In the genomic region with DNA sequence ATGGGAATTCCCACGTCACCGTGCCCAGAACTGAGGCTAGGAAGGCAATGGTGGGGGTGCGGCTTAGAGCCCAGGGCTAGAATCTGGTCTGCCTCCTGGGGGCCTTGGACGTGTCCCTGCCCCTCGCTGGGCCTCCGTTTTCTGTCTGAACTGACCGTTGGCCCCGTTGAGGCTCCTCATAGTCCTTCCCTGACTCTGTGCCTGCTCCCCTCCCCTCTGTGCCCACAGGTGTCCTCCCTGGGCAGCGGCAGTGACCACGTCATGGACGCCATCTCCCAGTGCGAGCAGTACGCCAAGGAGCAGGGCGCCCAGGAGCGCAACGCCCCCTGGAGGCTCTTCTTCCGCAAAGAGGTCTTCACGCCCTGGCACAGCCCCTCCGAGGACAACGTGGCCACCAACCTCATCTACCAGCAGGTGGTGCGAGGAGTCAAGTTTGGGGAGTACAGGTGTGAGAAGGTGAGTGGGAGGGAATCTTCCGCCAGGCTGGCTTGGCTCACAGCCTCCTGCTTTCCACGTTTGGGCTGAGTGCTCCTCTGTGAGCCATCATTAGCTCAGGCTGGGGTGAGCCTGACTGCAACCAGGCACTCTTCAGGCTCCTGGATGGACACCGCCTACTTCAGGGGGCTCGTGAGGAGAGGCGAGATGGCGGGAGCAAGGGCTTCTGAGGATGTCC, we compare ENCODE assay signal across 8 cellular contexts.
DNase-seq lines count a peak whose midpoint lies in the region; ATAC-seq and TF ChIP-seq lines count a peak whose summit lies in the region.

No MANE protein-coding gene starts in this region.

- peak overlapping the region; percentile 29 for H3K4me3 Mint-ChIP-seq in activated naive CD8-positive, alpha-beta T cell treated with anti-CD3 and anti-CD28 coated beads, Interleukin-2, amount 10 ng/mL, durations not matched to agents 7 days and 5 days

- H3K9ac ChIP-seq in iPS-20b (ENCODE audit: low read depth, low read length), result no peak overlapping the region

- peak; percentile 24 for DNase-seq in CD1c-positive myeloid dendritic cell (ENCODE audit: extremely low spot score)
- DNase-seq in RKO (ENCODE audit: low spot score), result peak; percentile 61
- DNase-seq in activated naive CD8-positive, alpha-beta T cell treated with anti-CD3 and anti-CD28 coated beads, Interleukin-2, amount 10 ng/mL, durations not matched to agents 7 days and 5 days, result peak; percentile 66
- DNase-seq in stimulated activated CD4-positive, alpha-beta T cell treated with anti-CD3 and anti-CD28 coated beads, TNF-alpha, amount 100 ng/mL, for 48 hours (ENCODE audit: low read depth in 3 of 3), result peak; percentile 10 to 59 (median 42)
- DNase-seq in A172 (ENCODE audit: low spot score), result no peak

- POLR2A ChIA-PET in HEK293 (lab: Yijun Ruan, JAX), result no interaction called here
- POLR2A ChIA-PET in activated naive CD8-positive, alpha-beta T cell treated with anti-CD3 and anti-CD28 coated beads, Interleukin-2, amount 10 ng/mL, durations not matched to agents 7 days and 5 days (lab: Charles Lee), result no interaction called here

- peak; percentile 99 for TF ChIP-seq CTCF in HEK293 (tag by site-specific recombination; IDR thresholded peaks at IDR 0.05)

- H3K4me1 Mint-ChIP-seq in activated naive CD8-positive, alpha-beta T cell treated with anti-CD3 and anti-CD28 coated beads, Interleukin-2, amount 10 ng/mL, durations not matched to agents 7 days and 5 days, result no peaks in the 10 kb centered on the region

- H3K27ac ChIP-seq in HEK293 (ENCODE audit: extremely low read depth, low read depth, low read length) (no peak overlapping the region), iPS-20b (ENCODE audit: low read length) (no peak overlapping the region)

- CTCF ChIA-PET in HEK293 (lab: Yijun Ruan, JAX), result interaction anchor here (0.6 to 2.1 kb wide), 21 partner anchors 9 to 1207 kb away, joined by 3 to 11 read pairs (median 4); partner anchors contain the start of gene MYO7A

- H3K9me3 Mint-ChIP-seq in activated naive CD8-positive, alpha-beta T cell treated with anti-CD3 and anti-CD28 coated beads, Interleukin-2, amount 10 ng/mL, durations not matched to agents 7 days and 5 days, result no peaks in the 10 kb centered on the region

- H3K27me3 Mint-ChIP-seq in activated naive CD8-positive, alpha-beta T cell treated with anti-CD3 and anti-CD28 coated beads, Interleukin-2, amount 10 ng/mL, durations not matched to agents 7 days and 5 days, result no peaks in the 10 kb centered on the region

- H3K36me3 ChIP-seq in HEK293 (ENCODE audit: control insufficient read depth in 2 of 2, insufficient read depth in 1 of 2, low read length in 2 of 2) (no peaks in the 10 kb centered on the region), iPS-20b (ENCODE audit: insufficient read depth, low read depth, low read length) (no peaks in the 10 kb centered on the region)

- H3K4me3 ChIP-seq in HEK293 (ENCODE audit: low read depth, low read length) (peak overlapping the region; percentile 39), iPS-20b (ENCODE audit: low read length) (peak overlapping the region; percentile 25; the same call in 1 of the 2 replicates)

- no peaks in the 10 kb centered on the region for H3K27me3 ChIP-seq in iPS-20b (ENCODE audit: insufficient read depth, low read length)

- no peaks in the 10 kb centered on the region for H3K4me1 ChIP-seq in HEK293 (ENCODE audit: control insufficient read depth, insufficient read depth, low read length)
- H3K4me1 ChIP-seq in iPS-20b (ENCODE audit: insufficient read depth, low read length), result no peaks in the 10 kb centered on the region

- H3K9me3 ChIP-seq in HEK293 (ENCODE audit: control insufficient read depth, insufficient read depth, low read depth, low read length) (no peaks in the 10 kb centered on the region), iPS-20b (ENCODE audit: insufficient read depth, low read depth, low read length) (0 out of 2 replicates have a peak, but pooled peaks cover 4% of the 10 kb centered on the region)

- H3K36me3 Mint-ChIP-seq in activated naive CD8-positive, alpha-beta T cell treated with anti-CD3 and anti-CD28 coated beads, Interleukin-2, amount 10 ng/mL, durations not matched to agents 7 days and 5 days, result no peaks in the 10 kb centered on the region

- ATAC-seq in activated naive CD8-positive, alpha-beta T cell treated with anti-CD3 and anti-CD28 coated beads, Interleukin-2, amount 10 ng/mL, durations not matched to agents 7 days and 5 days (ENCODE audit: low read depth), result peak; percentile 65
- ATAC-seq in GM21360 (IDR thresholded peaks at IDR 0.05; ENCODE audit: unreplicated experiment), result no peak

- H3K27ac Mint-ChIP-seq in activated naive CD8-positive, alpha-beta T cell treated with anti-CD3 and anti-CD28 coated beads, Interleukin-2, amount 10 ng/mL, durations not matched to agents 7 days and 5 days, result no peak overlapping the region

TF ChIP-seq in HEK293, 187 proteins besides CTCF, POLR2A, EP300 and RAD21 (continues in another document):
- peak; percentile 88 for TF ChIP-seq ZNF654 (tag by site-specific recombination; IDR thresholded peaks at IDR 0.05; ENCODE audit: low read depth)
- TF ChIP-seq ZNF777 (tag by site-specific recombination; IDR thresholded peaks at IDR 0.05; ENCODE audit: borderline replicate concordance), result peak; percentile 73; the same call in 1 of the 2 replicates
- TF ChIP-seq KLF16 (tag by site-specific recombination; IDR thresholded peaks at IDR 0.05), result 0 out of 2 replicates have a peak, but pooled peaks have one; percentile 38
- peak; percentile 74; the same call in 1 of the 2 replicates for TF ChIP-seq ZNF391 (tag by site-specific recombination; IDR thresholded peaks at IDR 0.05; ENCODE audit: borderline replicate concordance, low read depth)
- peak; percentile 58 for TF ChIP-seq KLF8 (tag by site-specific recombination; IDR thresholded peaks at IDR 0.05)
- TF ChIP-seq ZSCAN30 (tag by site-specific recombination; IDR thresholded peaks at IDR 0.05), result 0 out of 2 replicates have a peak, but pooled peaks have one; percentile 55
- TF ChIP-seq GLI2 (tag by site-specific recombination; IDR thresholded peaks at IDR 0.05; ENCODE audit: borderline replicate concordance, low read depth), result no peak
- TF ChIP-seq IKZF3 (tag by site-specific recombination; IDR thresholded peaks at IDR 0.05), result no peak
- TF ChIP-seq ZBTB17 (tag by site-specific recombination; IDR thresholded peaks at IDR 0.05), result peak; percentile 71
- TF ChIP-seq, protein P1, sequence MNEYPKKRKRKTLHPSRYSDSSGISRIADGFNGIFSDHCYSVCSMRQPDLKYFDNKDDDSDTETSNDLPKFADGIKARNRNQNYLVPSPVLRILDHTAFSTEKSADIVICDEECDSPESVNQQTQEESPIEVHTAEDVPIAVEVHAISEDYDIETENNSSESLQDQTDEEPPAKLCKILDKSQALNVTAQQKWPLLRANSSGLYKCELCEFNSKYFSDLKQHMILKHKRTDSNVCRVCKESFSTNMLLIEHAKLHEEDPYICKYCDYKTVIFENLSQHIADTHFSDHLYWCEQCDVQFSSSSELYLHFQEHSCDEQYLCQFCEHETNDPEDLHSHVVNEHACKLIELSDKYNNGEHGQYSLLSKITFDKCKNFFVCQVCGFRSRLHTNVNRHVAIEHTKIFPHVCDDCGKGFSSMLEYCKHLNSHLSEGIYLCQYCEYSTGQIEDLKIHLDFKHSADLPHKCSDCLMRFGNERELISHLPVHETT (tag by site-specific recombination; IDR thresholded peaks at IDR 0.05), result peak; percentile 36; the same call in 1 of the 2 replicates
- TF ChIP-seq, protein P2, sequence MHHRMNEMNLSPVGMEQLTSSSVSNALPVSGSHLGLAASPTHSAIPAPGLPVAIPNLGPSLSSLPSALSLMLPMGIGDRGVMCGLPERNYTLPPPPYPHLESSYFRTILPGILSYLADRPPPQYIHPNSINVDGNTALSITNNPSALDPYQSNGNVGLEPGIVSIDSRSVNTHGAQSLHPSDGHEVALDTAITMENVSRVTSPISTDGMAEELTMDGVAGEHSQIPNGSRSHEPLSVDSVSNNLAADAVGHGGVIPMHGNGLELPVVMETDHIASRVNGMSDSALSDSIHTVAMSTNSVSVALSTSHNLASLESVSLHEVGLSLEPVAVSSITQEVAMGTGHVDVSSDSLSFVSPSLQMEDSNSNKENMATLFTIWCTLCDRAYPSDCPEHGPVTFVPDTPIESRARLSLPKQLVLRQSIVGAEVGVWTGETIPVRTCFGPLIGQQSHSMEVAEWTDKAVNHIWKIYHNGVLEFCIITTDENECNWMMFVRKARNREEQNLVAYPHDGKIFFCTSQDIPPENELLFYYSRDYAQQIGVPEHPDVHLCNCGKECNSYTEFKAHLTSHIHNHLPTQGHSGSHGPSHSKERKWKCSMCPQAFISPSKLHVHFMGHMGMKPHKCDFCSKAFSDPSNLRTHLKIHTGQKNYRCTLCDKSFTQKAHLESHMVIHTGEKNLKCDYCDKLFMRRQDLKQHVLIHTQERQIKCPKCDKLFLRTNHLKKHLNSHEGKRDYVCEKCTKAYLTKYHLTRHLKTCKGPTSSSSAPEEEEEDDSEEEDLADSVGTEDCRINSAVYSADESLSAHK (tag by site-specific recombination; IDR thresholded peaks at IDR 0.05), result no peak
- 0 out of 2 replicates have a peak, but pooled peaks have one; percentile 15 for TF ChIP-seq ZSCAN4 (tag by site-specific recombination; IDR thresholded peaks at IDR 0.05)
